Comparison of ENCODE assay signal across 24 cellular contexts in the genomic region with DNA sequence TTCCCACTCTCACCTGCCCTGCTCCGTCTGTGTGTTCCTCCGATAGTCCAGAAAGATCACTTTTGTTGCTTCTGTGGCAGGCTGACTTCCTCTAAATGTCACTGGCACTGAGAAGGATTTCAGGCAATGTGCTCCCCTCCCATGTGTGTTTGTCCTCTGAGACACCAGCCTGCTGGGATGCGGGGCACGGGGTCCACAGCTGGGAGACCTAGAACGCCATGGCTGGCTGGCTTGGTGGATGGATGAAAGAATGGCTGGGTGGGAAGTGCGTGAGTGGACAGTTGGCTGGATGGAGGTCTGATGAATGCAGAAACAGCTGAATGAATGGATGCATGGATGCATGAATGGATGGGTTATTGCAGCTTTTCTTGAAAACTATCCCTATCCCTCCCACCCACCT. TPM values are rescaled to one million over a fixed set of nuclear protein-coding genes. Genes with fewer than 3 reads are reported as not detected.
DNase-seq lines count a peak whose midpoint lies in the region; ATAC-seq and TF ChIP-seq lines count a peak whose summit lies in the region.
"Had no signal": no experiment of that assay in that cellular context is flagged by ENCODE, and none has a peak within 500 bp of the region (broad histone marks: within the 10 kb centered on the region; RNA-seq: fewer than 3 reads in every experiment).

No MANE protein-coding gene starts in this region.

- CTCF ChIA-PET in T-cell (lab: Charles Lee) = interaction anchor here in 1 of 2 donors (0.5 kb wide), 1 partner anchor 400 kb away, joined by 3 read pairs; no protein-coding TSS in a partner anchor

- no peak overlapping the region for H2AFZ ChIP-seq in neural progenitor cell (replicated peaks)
- H2AFZ ChIP-seq: PC-9 had no signal

- POLR2A ChIA-PET in T-cell (lab: Charles Lee) = no interaction called here

- H3K4me2 ChIP-seq in neural progenitor cell = no peak overlapping the region
- H3K4me2 ChIP-seq: KMS-11, PC-9 had no signal

- H3K36me3 ChIP-seq in right atrium auricular region = no peaks in the 10 kb centered on the region
- H3K36me3 ChIP-seq in neural progenitor cell = no peaks in the 10 kb centered on the region
- H3K36me3 ChIP-seq: SJCRH30 had no signal

- H3K9me3 ChIP-seq in right atrium auricular region (no peaks in the 10 kb centered on the region), neural progenitor cell (ENCODE audit: low read depth) (no peaks in the 10 kb centered on the region)
- H3K9me3 ChIP-seq: SJCRH30 had no signal

- H3F3A ChIP-seq in neural progenitor cell (ENCODE audit: low read depth) = no peaks in the 10 kb centered on the region

- H3K4me1 ChIP-seq in right atrium auricular region = no peaks in the 10 kb centered on the region
- peaks cover 4% of the 10 kb centered on the region for H3K4me1 ChIP-seq in neural progenitor cell
- H3K4me1 ChIP-seq: SJCRH30 had no signal

- no peak for TF ChIP-seq CTCF in right atrium auricular region (IDR thresholded peaks at IDR 0.05)
- no peak for TF ChIP-seq CTCF in neural progenitor cell (IDR thresholded peaks at IDR 0.05)

- H3K9me3 Mint-ChIP-seq in neural progenitor cell = no peaks in the 10 kb centered on the region
- H3K9me3 Mint-ChIP-seq in T-cell = no peaks in the 10 kb centered on the region
- H3K9me3 Mint-ChIP-seq: IgD-negative memory B cell had no signal

- peaks cover 11% of the 10 kb centered on the region for H3K27me3 Mint-ChIP-seq in neural progenitor cell (ENCODE audit: insufficient read depth, low read depth)
- peaks cover 0 to 5% of the 10 kb centered on the region in 2 donors for H3K27me3 Mint-ChIP-seq in T-cell

- no peak for ATAC-seq in T-cell (replicated peaks in 1 of 4)
- ATAC-seq in GM19452 (IDR thresholded peaks at IDR 0.05; ENCODE audit: unreplicated experiment) = no peak
- ATAC-seq: HCT116, Right ventricle myocardium inferior had no signal

- H3K4me1 Mint-ChIP-seq in neural progenitor cell = peaks cover 18% of the 10 kb centered on the region
- peaks cover 0 to 5% (median 0%) of the 10 kb centered on the region in 3 donors for H3K4me1 Mint-ChIP-seq in T-cell

- H3K36me3 Mint-ChIP-seq in neural progenitor cell = peaks cover 3% of the 10 kb centered on the region
- H3K36me3 Mint-ChIP-seq in T-cell = no peaks in the 10 kb centered on the region
- H3K36me3 Mint-ChIP-seq: IgD-negative memory B cell had no signal

- DNase-seq in cardiac septum (ENCODE audit: low spot score) = peak; percentile 43
- DNase-seq in right atrium auricular region (ENCODE audit: low spot score) = no peak
- DNase-seq in neural progenitor cell (ENCODE audit: low spot score) = no peak
- no peak for DNase-seq in stimulated activated naive CD4-positive, alpha-beta T cell (lab: John Stamatoyannopoulos, UW)
- no peak for DNase-seq in T-cell
- DNase-seq: 8988T, ACHN, Calu3, GF-D8, NCI-H1048, NCI-H1694 treated with DMSO at 0.1 percent for 48 hours, NCI-H2081, NCI-H2227 treated with DMSO at 0.1 percent for 48 hours, NCI-H526 treated with DMSO at 0.1 percent for 48 hours, PC-9, SJCRH30 had no signal

- no peak overlapping the region for H3K9ac ChIP-seq in neural progenitor cell
- H3K9ac ChIP-seq: KMS-11 had no signal

- H3K79me2 ChIP-seq in neural progenitor cell (ENCODE audit: low read depth) = no peaks in the 10 kb centered on the region

- H4K20me1 ChIP-seq in neural progenitor cell (ENCODE audit: low read depth) = no peaks in the 10 kb centered on the region

- H3K4me3 Mint-ChIP-seq in neural progenitor cell (peak overlapping the region; percentile 18), T-cell (no peak overlapping the region)

- no peaks in the 10 kb centered on the region for H3K27me3 ChIP-seq in right atrium auricular region
- no peaks in the 10 kb centered on the region for H3K27me3 ChIP-seq in neural progenitor cell
- H3K27me3 ChIP-seq: SJCRH30 had no signal

- H3K27ac ChIP-seq in right atrium auricular region = no peak overlapping the region
- no peak overlapping the region for H3K27ac ChIP-seq in neural progenitor cell
- H3K27ac ChIP-seq: KMS-11, PC-9, SJCRH30 had no signal

- H3K4me3 ChIP-seq in right atrium auricular region (no peak overlapping the region), neural progenitor cell (no peak overlapping the region)
- H3K4me3 ChIP-seq: PC-9, SJCRH30 had no signal

- peak overlapping the region; percentile 66 for H3K27ac Mint-ChIP-seq in neural progenitor cell
- no peak overlapping the region for H3K27ac Mint-ChIP-seq in T-cell
- H3K27ac Mint-ChIP-seq: IgD-negative memory B cell had no signal

- intact Hi-C loops in cardiac septum (cut with DNase I) = no loop called here

RNA-seq across cellular contexts. Expression of a gene that starts 3.4 kb away (rescaled TPM):
- total RNA-seq in cardiac septum (0.62 TPM), right atrium auricular region (under 1 TPM in 1 of 2 donors, not detected in 1; 0.63 TPM), neural progenitor cell (ENCODE audit: low replicate concordance) (not detected in 2 replicates), T-cell (not detected)
- total RNA-seq: Calu3, H4, NCI-H460, PC-9, RPMI7951, SJCRH30 had no signal

RNA-seq across cellular contexts. Expression of a gene that starts 22.3 kb away (rescaled TPM):
- total RNA-seq in cardiac septum (30.1 TPM), right atrium auricular region (10 to 100 TPM in 1 of 2 donors, 1 to 10 TPM in 1; 2.9 to 26.5 TPM), neural progenitor cell (ENCODE audit: low replicate concordance) (not detected in 2 replicates), T-cell (under 1 TPM in 2 of 5 donors, not detected in 3; 0.32 to 0.60 TPM)
- total RNA-seq: Calu3, H4, NCI-H460, PC-9, RPMI7951, SJCRH30 had no signal

RNA-seq across cellular contexts. Expression of a gene that starts 25.2 kb away (rescaled TPM):
- total RNA-seq in cardiac septum (not detected), right atrium auricular region (not detected), neural progenitor cell (ENCODE audit: low replicate concordance) (0.37 and 0.67 TPM in 2 replicates), T-cell (not detected)
- total RNA-seq: Calu3, H4, Right ventricle myocardium inferior, RPMI7951, SJCRH30 had no signal

RNA-seq across cellular contexts. Expression of a gene that starts 35.6 kb away (rescaled TPM):
- total RNA-seq in cardiac septum (59.4 TPM), right atrium auricular region (100 to 1,000 TPM in 1 of 2 donors, 10 to 100 TPM in 1; 58.2 to 108 TPM), neural progenitor cell (ENCODE audit: low replicate concordance) (11.4 and 12.7 TPM in 2 replicates), T-cell (100 to 1,000 TPM; 166 to 220 (median 180) TPM)

RNA-seq across cellular contexts. Expression of a gene that starts 41.2 kb away (rescaled TPM):
- 42.4 TPM for total RNA-seq in cardiac septum
- 10 to 100 TPM; 30.9 to 35.0 TPM for total RNA-seq in right atrium auricular region
- 32.1 and 43.7 TPM in 2 replicates for total RNA-seq in neural progenitor cell (ENCODE audit: low replicate concordance)
- total RNA-seq in T-cell = 100 to 1,000 TPM; 177 to 255 (median 215) TPM
